In the genomic region with DNA sequence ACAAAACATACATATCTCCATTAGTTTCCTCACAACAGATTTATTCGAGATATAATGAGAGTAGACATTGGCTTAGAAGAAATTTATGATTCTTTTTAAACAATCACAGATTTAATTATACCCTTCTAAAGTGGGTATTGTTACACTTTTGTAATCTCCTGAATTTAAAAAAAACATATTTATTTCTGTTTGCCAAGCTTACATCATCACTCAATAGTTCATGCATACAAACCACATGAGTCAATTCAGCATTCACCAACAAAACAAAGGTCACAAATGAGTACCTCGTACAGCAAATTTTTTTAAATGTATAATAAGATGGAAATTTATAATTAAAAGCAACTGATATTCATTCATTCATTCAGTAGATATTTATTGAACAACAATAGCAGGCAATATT, we compare ENCODE assay signal across 16 cellular contexts. TPM values are rescaled to one million over a fixed set of nuclear protein-coding genes. Genes with fewer than 3 reads are reported as not detected.
DNase-seq lines count a peak whose midpoint lies in the region; ATAC-seq lines count a peak whose summit lies in the region.
"Had no signal": no experiment of that assay in that cellular context is flagged by ENCODE, and none has a peak within 500 bp of the region (broad histone marks: within the 10 kb centered on the region; RNA-seq: fewer than 3 reads in every experiment).

No MANE protein-coding gene starts in this region.

- DNase-seq in HCEC 1CT, result peak; percentile 73
- peak; percentile 11 for DNase-seq in NCI-H774 (lab: John Stamatoyannopoulos, UW)
- DNase-seq in dedifferentiated amniotic fluid mesenchymal stem cell (ENCODE audit: extremely low spot score), result peak; percentile 47
- peak; percentile 50 for DNase-seq in renal cortical epithelial cell (ENCODE audit: low read depth)
- DNase-seq in putamen (ENCODE audit: low spot score), result no peak
- DNase-seq: activated CD4-positive, CD25-positive, alpha-beta regulatory T cell treated with anti-CD3 and anti-CD28 coated beads, Interleukin-2, amount 50 U/mL, for 72 hours; activated T-cell treated with anti-CD3 and anti-CD28 coated beads, Interleukin-2, amount 50 U/mL, for 72 hours; body of pancreas; CD4-positive, alpha-beta T cell; effector memory CD8-positive, alpha-beta T cell; hippocampal formation; lower lobe of right lung; T-cell had no signal

- ATAC-seq in GM21825 (IDR thresholded peaks at IDR 0.05; ENCODE audit: unreplicated experiment) (no peak), HG02938 (IDR thresholded peaks at IDR 0.05; ENCODE audit: unreplicated experiment) (no peak)
- ATAC-seq: activated T-cell treated with anti-CD3 and anti-CD28 coated beads, Interleukin-2, amount 50 U/mL, for 72 hours; body of pancreas; effector memory CD8-positive, alpha-beta T cell; lower lobe of right lung; T-cell had no signal

RNA-seq across cellular contexts. Expression of a gene that starts 17.6 kb away (rescaled TPM):
- under 0.01 TPM in 1 of 2 replicates, not detected in the other for total RNA-seq in renal cortical epithelial cell
- total RNA-seq: OCI-LY7 had no signal
